1 cellular context compared by ENCODE assay signal in genomic region chr16:88442811-88443576, GRCh38.
TF ChIP-seq lines count a peak whose summit lies in the region.

No MANE protein-coding gene starts in this region.

TF ChIP-seq in H1, 55 proteins besides CTCF, POLR2A, EP300 and RAD21 (continued from another document):
- TF ChIP-seq USF2 (IDR thresholded peaks at IDR 0.05; ENCODE audit: low read length) (no peak), CHD1 (IDR thresholded peaks at IDR 0.05; ENCODE audit: low read depth, low read length) (no peak), NRF1 (IDR thresholded peaks at IDR 0.05; ENCODE audit: low read depth, low read length) (no peak), JUND (IDR thresholded peaks at IDR 0.05; ENCODE audit: low read length) (no peak), HDAC2 (IDR thresholded peaks at IDR 0.05; ENCODE audit: borderline replicate concordance in 1 of 2, low read depth in 2 of 2, low read length in 2 of 2) (no peak)
